9 cellular contexts compared by ENCODE assay signal in genomic region chr4:3785292-3785565, GRCh38.
"Had no signal": no experiment of that assay in that cellular context is flagged by ENCODE, and none has a peak within 500 bp of the region (broad histone marks: within the 10 kb centered on the region; RNA-seq: fewer than 3 reads in every experiment).

No MANE protein-coding gene starts in this region.

- ATAC-seq: GM23338, HCT116, K562 had no signal

- DNase-seq: H7, HFFc6, IMR-90, KG1 had no signal

- H3K4me3 ChIP-seq: GM23338, HAP-1, K562 had no signal

- H3K4me1 ChIP-seq: HAP-1 had no signal

- FAIRE-seq: K562 had no signal

- H3K36me3 ChIP-seq: HAP-1 had no signal

- H3K27ac ChIP-seq: HL-60 had no signal

- H3K9me3 ChIP-seq: HAP-1 had no signal
